Comparison of ENCODE assay signal across 10 cellular contexts in genomic region chr22:25447067-25447688, GRCh38.
A peak's percentile ranks its signal among the peaks of the same experiment; 100 is the strongest.
DNase-seq lines count a peak whose midpoint lies in the region; ATAC-seq, FAIRE-seq and TF ChIP-seq lines count a peak whose summit lies in the region.
"Had no signal": no experiment of that assay in that cellular context is flagged by ENCODE, and none has a peak within 500 bp of the region (broad histone marks: within the 10 kb centered on the region; RNA-seq: fewer than 3 reads in every experiment).

No MANE protein-coding gene starts in this region.

- peaks cover 34 to 41% (median 35%) of the 10 kb centered on the region in 3 donors for H3K4me1 Mint-ChIP-seq in CD8-positive, alpha-beta memory T cell
- peaks cover 38% of the 10 kb centered on the region for H3K4me1 Mint-ChIP-seq in activated CD8-positive, alpha-beta T cell treated with anti-CD3 and anti-CD28 coated beads, Interleukin-2, amount 10 ng/mL, durations not matched to agents 7 days and 5 days (ENCODE audit: low read depth)
- peaks cover 21% of the 10 kb centered on the region for H3K4me1 Mint-ChIP-seq in Calu3 (ENCODE audit: low read depth, unreplicated experiment)

- peak overlapping the region in 5 of 8 donors; percentile 63 to 95 (median 79) for H3K27ac Mint-ChIP-seq in CD8-positive, alpha-beta memory T cell
- peak overlapping the region; percentile 67 for H3K27ac Mint-ChIP-seq in activated CD8-positive, alpha-beta T cell treated with anti-CD3 and anti-CD28 coated beads, Interleukin-2, amount 10 ng/mL, durations not matched to agents 7 days and 5 days
- H3K27ac Mint-ChIP-seq in Calu3 (ENCODE audit: unreplicated experiment), result no peak overlapping the region

- no peak for TF ChIP-seq POLR2A in GM12892 (IDR thresholded peaks at IDR 0.05; ENCODE audit: low read depth, low read length)
- no peak for TF ChIP-seq POLR2A in ovary (IDR thresholded peaks at IDR 0.05)

- no peaks in the 10 kb centered on the region for H3K9me3 ChIP-seq in CD8-positive, alpha-beta memory T cell (ENCODE audit: low read length)
- H3K9me3 ChIP-seq in HUES6 (ENCODE audit: control insufficient read depth, insufficient read depth, low read depth, low read length) (no peaks in the 10 kb centered on the region), mucosa of descending colon (no peaks in the 10 kb centered on the region), ovary (no peaks in the 10 kb centered on the region)
- H3K9me3 ChIP-seq: MG63 had no signal

- CTCF ChIA-PET in CD8-positive, alpha-beta memory T cell (lab: Charles Lee), result interaction anchor here (0.7 to 1.7 kb wide), 5 partner anchors 9 to 84 kb away, joined by 3 to 5 read pairs (median 3); no protein-coding TSS in a partner anchor
- CTCF ChIA-PET in activated CD8-positive, alpha-beta T cell treated with anti-CD3 and anti-CD28 coated beads, Interleukin-2, amount 10 ng/mL, durations not matched to agents 7 days and 5 days (lab: Charles Lee), result interaction anchor here (0.6 to 2.0 kb wide), 26 partner anchors 10 to 1374 kb away, joined by 3 to 10 read pairs (median 4); no protein-coding TSS in a partner anchor
- CTCF ChIA-PET in Calu3 (lab: Charles Lee), result interaction anchor here (1.2 to 1.8 kb wide), 3 partner anchors 9 to 15 kb away, joined by 4 to 7 read pairs (median 4); no protein-coding TSS in a partner anchor

- H3K27me3 ChIP-seq in CD8-positive, alpha-beta memory T cell (ENCODE audit: insufficient read depth, low read length, poor library complexity, severe bottlenecking), result no peaks in the 10 kb centered on the region
- no peaks in the 10 kb centered on the region for H3K27me3 ChIP-seq in HUES6 (ENCODE audit: control insufficient read depth, insufficient read depth, low read length)
- H3K27me3 ChIP-seq in ovary, result no peaks in the 10 kb centered on the region
- H3K27me3 ChIP-seq: MG63 had no signal

- no peak for FAIRE-seq in GM12892 (lab: Jason Lieb, UNC)
- FAIRE-seq: bronchial epithelial cell had no signal

- no peaks in the 10 kb centered on the region for H3K36me3 ChIP-seq in CD8-positive, alpha-beta memory T cell (ENCODE audit: insufficient read depth, low read length)
- H3K36me3 ChIP-seq in HUES6 (ENCODE audit: control insufficient read depth, insufficient read depth, low read length) (0 out of 2 replicates have a peak, but pooled peaks cover 5% of the 10 kb centered on the region), mucosa of descending colon (ENCODE audit: low read depth) (no peaks in the 10 kb centered on the region), ovary (no peaks in the 10 kb centered on the region)
- H3K36me3 ChIP-seq: MG63 had no signal

- no peaks in the 10 kb centered on the region for H3K27me3 Mint-ChIP-seq in CD8-positive, alpha-beta memory T cell
- no peaks in the 10 kb centered on the region for H3K27me3 Mint-ChIP-seq in activated CD8-positive, alpha-beta T cell treated with anti-CD3 and anti-CD28 coated beads, Interleukin-2, amount 10 ng/mL, durations not matched to agents 7 days and 5 days (ENCODE audit: low read depth)
- no peaks in the 10 kb centered on the region for H3K27me3 Mint-ChIP-seq in Calu3 (ENCODE audit: unreplicated experiment)

- POLR2A ChIA-PET in CD8-positive, alpha-beta memory T cell (lab: Charles Lee), result no interaction called here
- POLR2A ChIA-PET in activated CD8-positive, alpha-beta T cell treated with anti-CD3 and anti-CD28 coated beads, Interleukin-2, amount 10 ng/mL, durations not matched to agents 7 days and 5 days (lab: Charles Lee), result interaction anchor here (0.6 kb wide), 1 partner anchor 61 kb away, joined by 3 read pairs; no protein-coding TSS in a partner anchor

- whole genome bisulfite sequencing in ovary, 3 donors, result 33 to 49% (median 40%) methylated on average over 4 of the region's 4 CpGs

- peaks cover 0 to 15% (median 4%) of the 10 kb centered on the region in 3 donors for H3K36me3 Mint-ChIP-seq in CD8-positive, alpha-beta memory T cell
- H3K36me3 Mint-ChIP-seq in activated CD8-positive, alpha-beta T cell treated with anti-CD3 and anti-CD28 coated beads, Interleukin-2, amount 10 ng/mL, durations not matched to agents 7 days and 5 days (ENCODE audit: low read depth), result peaks cover 18% of the 10 kb centered on the region
- peaks cover 23% of the 10 kb centered on the region for H3K36me3 Mint-ChIP-seq in Calu3 (ENCODE audit: insufficient read depth, unreplicated experiment)

- H3K27ac ChIP-seq in CD8-positive, alpha-beta memory T cell (ENCODE audit: low read depth, low read length), result no peak overlapping the region
- H3K27ac ChIP-seq in HUES6 (ENCODE audit: low read depth, low read length) (no peak overlapping the region), ovary (no peak overlapping the region)

- ATAC-seq in activated CD8-positive, alpha-beta T cell treated with anti-CD3 and anti-CD28 coated beads, Interleukin-2, amount 10 ng/mL, durations not matched to agents 7 days and 5 days, result no peak
- peak; percentile 37 for ATAC-seq in mucosa of descending colon

- H3K4me3 ChIP-seq in CD8-positive, alpha-beta memory T cell (ENCODE audit: low read length), result no peak overlapping the region
- H3K4me3 ChIP-seq in HUES6 (ENCODE audit: low read depth, low read length) (peak overlapping the region; percentile 87), mucosa of descending colon (no peak overlapping the region), ovary (no peak overlapping the region)

- intact Hi-C loops in mucosa of descending colon (cut with DNase I, micrococcal nuclease) (no loop called here), Calu3 (cut with micrococcal nuclease; ENCODE audit: unreplicated experiment) (loop anchor here (2.0 kb wide), 1 partner anchor 44 kb away; no protein-coding TSS in a partner anchor), ovary (cut with DNase I) (loop anchor here in 2 of 4 donors (5.0 to 10.0 kb wide), 2 partner anchors 82 to 85 kb away; no protein-coding TSS in a partner anchor)

- TF ChIP-seq CTCF in mucosa of descending colon (IDR thresholded peaks at IDR 0.05) (no peak), Calu3 (IDR thresholded peaks at IDR 0.05; ENCODE audit: unreplicated experiment) (no peak), ovary (IDR thresholded peaks at IDR 0.05) (no peak)

- DNase-seq in CD8-positive, alpha-beta memory T cell, result no peak
- no peak for DNase-seq in activated CD8-positive, alpha-beta T cell treated with anti-CD3 and anti-CD28 coated beads, Interleukin-2, amount 10 ng/mL, durations not matched to agents 7 days and 5 days
- DNase-seq in mucosa of descending colon (peak in 1 of 3 donors; percentile 16), Calu3 (no peak), AG08395 (ENCODE audit: low spot score) (no peak), GM12892 (ENCODE audit: insufficient read length) (no peak), ovary (no peak)

- H3K4me1 ChIP-seq in CD8-positive, alpha-beta memory T cell (ENCODE audit: insufficient read depth, low read length), result peaks cover 35% of the 10 kb centered on the region
- H3K4me1 ChIP-seq in HUES6 (ENCODE audit: control insufficient read depth, insufficient read depth, low read length) (peaks cover 13% of the 10 kb centered on the region; the same call in 1 of the 2 replicates), mucosa of descending colon (ENCODE audit: low read depth) (peaks cover 20% of the 10 kb centered on the region), ovary (ENCODE audit: insufficient read depth) (peaks cover 5% of the 10 kb centered on the region)

- TF ChIP-seq EP300 in ovary (IDR thresholded peaks at IDR 0.05), result no peak

- H3K4me3 Mint-ChIP-seq in CD8-positive, alpha-beta memory T cell, result peak overlapping the region; percentile 90 to 99 (median 94)
- H3K4me3 Mint-ChIP-seq in activated CD8-positive, alpha-beta T cell treated with anti-CD3 and anti-CD28 coated beads, Interleukin-2, amount 10 ng/mL, durations not matched to agents 7 days and 5 days, result peak overlapping the region; percentile 91
- H3K4me3 Mint-ChIP-seq in Calu3 (ENCODE audit: low read depth, unreplicated experiment), result no peak overlapping the region

- no TSS peak for BruUV-seq in Calu3 (replicated peaks; lab: Mats Ljungman, UMichigan)

- peak overlapping the region; percentile 83 for H3K9ac ChIP-seq in HUES6 (ENCODE audit: low read length)

- H3K9me3 Mint-ChIP-seq in CD8-positive, alpha-beta memory T cell, result no peaks in the 10 kb centered on the region
- no peaks in the 10 kb centered on the region for H3K9me3 Mint-ChIP-seq in activated CD8-positive, alpha-beta T cell treated with anti-CD3 and anti-CD28 coated beads, Interleukin-2, amount 10 ng/mL, durations not matched to agents 7 days and 5 days (ENCODE audit: insufficient read depth)
- no peaks in the 10 kb centered on the region for H3K9me3 Mint-ChIP-seq in Calu3 (ENCODE audit: low read depth, unreplicated experiment)
